In the genomic region with DNA sequence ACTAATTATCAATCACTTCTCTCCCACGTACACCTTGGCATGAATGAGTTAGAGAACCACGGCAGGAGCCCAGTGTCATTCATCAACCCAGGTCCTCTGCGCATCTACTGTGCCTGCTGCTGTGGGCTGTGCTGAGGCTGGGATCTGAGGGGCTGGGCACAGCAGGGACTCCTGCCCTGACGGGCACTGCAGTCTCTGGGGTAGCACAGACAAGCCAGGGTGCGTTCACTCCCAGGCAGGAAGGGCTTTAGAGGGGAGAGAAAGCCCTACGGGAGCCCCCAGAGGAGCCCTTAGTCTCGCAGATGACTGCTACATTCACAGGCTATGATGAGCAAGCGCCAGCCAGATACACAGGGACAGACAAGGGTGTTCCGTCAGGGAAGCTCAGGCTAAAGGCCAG, we compare ENCODE assay signal across 1 cellular context.
TF ChIP-seq lines count a peak whose summit lies in the region.

No MANE protein-coding gene starts in this region.

TF ChIP-seq in H1, 55 proteins besides CTCF, POLR2A, EP300 and RAD21:
- TF ChIP-seq ZNF274 (IDR thresholded peaks at IDR 0.05; ENCODE audit: borderline replicate concordance, extremely low read depth, low read length), result no peak
- no peak for TF ChIP-seq CHD2 (IDR thresholded peaks at IDR 0.05; ENCODE audit: low read length)
- TF ChIP-seq RXRA (IDR thresholded peaks at IDR 0.05; ENCODE audit: insufficient read depth, low read depth, low read length), result no peak
- TF ChIP-seq RBBP5 (IDR thresholded peaks at IDR 0.05; ENCODE audit: borderline replicate concordance, low read depth, low read length), result no peak
- TF ChIP-seq TAF1 (IDR thresholded peaks at IDR 0.05; ENCODE audit: low read depth, low read length), result no peak
- no peak for TF ChIP-seq SP2 (IDR thresholded peaks at IDR 0.05; ENCODE audit: low read length)
- TF ChIP-seq RFX5 (IDR thresholded peaks at IDR 0.05; ENCODE audit: borderline replicate concordance, low read depth, low read length), result no peak
